In the genomic region with DNA sequence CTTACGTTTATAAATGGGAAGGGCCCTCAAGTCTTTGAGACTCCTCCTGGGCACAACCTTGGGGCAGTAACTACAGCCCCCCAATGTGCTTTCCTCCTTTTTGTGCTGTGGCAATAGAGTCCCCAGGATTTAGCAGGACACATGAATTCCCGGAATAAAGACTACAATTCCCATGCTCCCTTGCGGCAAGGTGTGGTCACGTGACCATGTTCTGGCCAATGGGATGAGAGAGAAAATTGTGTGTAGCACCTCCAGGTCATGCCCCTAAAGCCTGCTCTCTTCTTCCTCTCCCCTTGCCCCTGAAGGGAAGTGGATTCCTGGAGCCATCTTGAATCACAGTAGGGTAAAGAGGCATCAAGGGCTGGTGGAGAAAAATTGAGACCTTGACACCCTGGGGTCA, we compare ENCODE assay signal across 19 cellular contexts.
DNase-seq lines count a peak whose midpoint lies in the region; ATAC-seq and TF ChIP-seq lines count a peak whose summit lies in the region.
"Had no signal": no experiment of that assay in that cellular context is flagged by ENCODE, and none has a peak within 500 bp of the region (broad histone marks: within the 10 kb centered on the region; RNA-seq: fewer than 3 reads in every experiment).

No MANE protein-coding gene starts in this region.

- H3K27me3 ChIP-seq in Panc1 (ENCODE audit: control insufficient read depth, insufficient read depth, low read length) (peaks cover 2% of the 10 kb centered on the region; the same call in 1 of the 2 replicates), iPS DF 6.9 (ENCODE audit: control insufficient read depth, insufficient read depth, low read length) (no peaks in the 10 kb centered on the region)

- CTCF ChIA-PET in HEK293T (lab: Yijun Ruan, JAX) = no interaction called here
- CTCF ChIA-PET in Panc1 (lab: Charles Lee) = no interaction called here
- CTCF ChIA-PET in activated CD4-positive, alpha-beta memory T cell treated with anti-CD3 and anti-CD28 coated beads, Interleukin-2, amount 10 ng/mL, durations not matched to agents 7 days and 5 days (lab: Charles Lee) = no interaction called here

- H3K4me1 ChIP-seq in Panc1 (ENCODE audit: control insufficient read depth, insufficient read depth, low read length) = no peaks in the 10 kb centered on the region
- no peaks in the 10 kb centered on the region for H3K4me1 ChIP-seq in iPS DF 6.9 (ENCODE audit: control insufficient read depth, insufficient read depth, low read length)
- H3K4me1 ChIP-seq: heart left ventricle had no signal

- in situ Hi-C loops in Panc1 (cut with HindIII; ENCODE audit: low pct_unique_long_range_greater_than_20kb, low sequenced_read_pairs) = no loop called here

- intact Hi-C loops in Panc1 (cut with micrococcal nuclease; ENCODE audit: unreplicated experiment) (no loop called here), sciatic nerve (cut with DNase I) (no loop called here)

- H3K36me3 ChIP-seq in Panc1 (ENCODE audit: control insufficient read depth, insufficient read depth, low read length) (no peaks in the 10 kb centered on the region), iPS DF 6.9 (ENCODE audit: control insufficient read depth, insufficient read depth, low read length) (no peaks in the 10 kb centered on the region)
- H3K36me3 ChIP-seq: heart left ventricle had no signal

- H3K27ac Mint-ChIP-seq in activated CD4-positive, alpha-beta memory T cell treated with anti-CD3 and anti-CD28 coated beads, Interleukin-2, amount 10 ng/mL, durations not matched to agents 7 days and 5 days = no peak overlapping the region
- H3K27ac Mint-ChIP-seq: activated CD4-positive, alpha-beta T cell treated with anti-CD3 and anti-CD28 coated beads, Interleukin-2, amount 10 ng/mL, durations not matched to agents 7 days and 5 days; activated naive CD8-positive, alpha-beta T cell; activated T-cell treated with anti-CD3 and anti-CD28 coated beads, Interleukin-2, amount 50 U/mL, for 24 hours; CD4-positive, CD25-positive, alpha-beta regulatory T cell had no signal

- POLR2A ChIA-PET in HEK293T (lab: Yijun Ruan, JAX) (no interaction called here), Panc1 (lab: Charles Lee) (no interaction called here)
- POLR2A ChIA-PET in activated CD4-positive, alpha-beta memory T cell treated with anti-CD3 and anti-CD28 coated beads, Interleukin-2, amount 10 ng/mL, durations not matched to agents 7 days and 5 days (lab: Charles Lee) = no interaction called here

- ATAC-seq in Panc1 = 0 out of 2 replicates have a peak, but pooled peaks have one; percentile 50
- no peak for ATAC-seq in sciatic nerve
- ATAC-seq in HG03039 (IDR thresholded peaks at IDR 0.05; ENCODE audit: unreplicated experiment) = no peak
- ATAC-seq: heart left ventricle had no signal

- H3K27ac ChIP-seq in Panc1 (ENCODE audit: low read length) = no peak overlapping the region
- no peak overlapping the region for H3K27ac ChIP-seq in iPS DF 6.9 (ENCODE audit: low read length)
- H3K27ac ChIP-seq: heart left ventricle had no signal

- no peaks in the 10 kb centered on the region for H3K4me1 Mint-ChIP-seq in activated CD4-positive, alpha-beta memory T cell treated with anti-CD3 and anti-CD28 coated beads, Interleukin-2, amount 10 ng/mL, durations not matched to agents 7 days and 5 days
- H3K4me1 Mint-ChIP-seq: activated CD4-positive, alpha-beta T cell treated with anti-CD3 and anti-CD28 coated beads, Interleukin-2, amount 10 ng/mL, durations not matched to agents 7 days and 5 days; CD4-positive, CD25-positive, alpha-beta regulatory T cell had no signal

- H3K4me3 Mint-ChIP-seq in activated CD4-positive, alpha-beta memory T cell treated with anti-CD3 and anti-CD28 coated beads, Interleukin-2, amount 10 ng/mL, durations not matched to agents 7 days and 5 days = no peak overlapping the region
- H3K4me3 Mint-ChIP-seq: activated CD4-positive, alpha-beta T cell treated with anti-CD3 and anti-CD28 coated beads, Interleukin-2, amount 10 ng/mL, durations not matched to agents 7 days and 5 days; activated naive CD8-positive, alpha-beta T cell; activated T-cell treated with anti-CD3 and anti-CD28 coated beads, Interleukin-2, amount 50 U/mL, for 24 hours; brain; CD4-positive, CD25-positive, alpha-beta regulatory T cell had no signal

- peak; percentile 22 for DNase-seq in NCI-H2196 (lab: John Stamatoyannopoulos, UW; ENCODE audit: unreplicated experiment)
- no peak for DNase-seq in NCI-H2196 treated with DMSO at 0.1 percent for 48 hours (lab: John Stamatoyannopoulos, UW; ENCODE audit: unreplicated experiment)
- peak; percentile 49 for DNase-seq in HEK293T (ENCODE audit: extremely low spot score)
- DNase-seq in Panc1 (ENCODE audit: low read depth, low spot score) = no peak
- DNase-seq in iPS DF 6.9 (ENCODE audit: low read depth, low spot score) = peak; percentile 25
- DNase-seq in sciatic nerve (ENCODE audit: low spot score) = no peak
- no peak for DNase-seq in activated CD4-positive, alpha-beta memory T cell treated with anti-CD3 and anti-CD28 coated beads, Interleukin-2, amount 10 ng/mL, durations not matched to agents 7 days and 5 days
- DNase-seq: activated CD4-positive, alpha-beta T cell treated with anti-CD3 and anti-CD28 coated beads, Interleukin-2, amount 10 ng/mL, durations not matched to agents 7 days and 5 days; activated T-cell treated with anti-CD3 and anti-CD28 coated beads, Interleukin-2, amount 50 U/mL, for 24 hours; dermis blood vessel endothelial cell; heart left ventricle; MM.1S; NCI-H2081 treated with DMSO at 0.1 percent for 48 hours; NK-92 treated with Interleukin-12 subunit alpha and Interleukin-12 subunit beta, amount 100 ng/mL, for 24 hours; SIG-M5 had no signal

- no peaks in the 10 kb centered on the region for H3K36me3 Mint-ChIP-seq in activated CD4-positive, alpha-beta memory T cell treated with anti-CD3 and anti-CD28 coated beads, Interleukin-2, amount 10 ng/mL, durations not matched to agents 7 days and 5 days (ENCODE audit: low read depth)
- H3K36me3 Mint-ChIP-seq: activated naive CD8-positive, alpha-beta T cell; brain; CD4-positive, CD25-positive, alpha-beta regulatory T cell had no signal

- no peaks in the 10 kb centered on the region for H3K27me3 Mint-ChIP-seq in activated CD4-positive, alpha-beta memory T cell treated with anti-CD3 and anti-CD28 coated beads, Interleukin-2, amount 10 ng/mL, durations not matched to agents 7 days and 5 days
- H3K27me3 Mint-ChIP-seq: activated CD4-positive, alpha-beta T cell treated with anti-CD3 and anti-CD28 coated beads, Interleukin-2, amount 10 ng/mL, durations not matched to agents 7 days and 5 days; CD4-positive, CD25-positive, alpha-beta regulatory T cell had no signal

- no TSS peak for BruUV-seq in Panc1 (replicated peaks; lab: Mats Ljungman, UMichigan)

- H3K4me3 ChIP-seq in Panc1 (ENCODE audit: low read depth in 2 of 2, low read length in 2 of 2) (no peak overlapping the region), iPS DF 6.9 (ENCODE audit: low read length) (no peak overlapping the region)
- H3K4me3 ChIP-seq: heart left ventricle had no signal

- no CpG with 5 or more reads among the region's 4 CpGs for WGBS in iPS DF 6.9 (ENCODE audit: insufficient coverage, insufficient read length)

- TF ChIP-seq CTCF in Panc1 (IDR thresholded peaks at IDR 0.05) = no peak

- no peaks in the 10 kb centered on the region for H3K9me3 ChIP-seq in Panc1 (ENCODE audit: control insufficient read depth, insufficient read depth, low read depth, low read length)
- H3K9me3 ChIP-seq in iPS DF 6.9 (ENCODE audit: control insufficient read depth, insufficient read depth, low read length) = no peaks in the 10 kb centered on the region
- H3K9me3 ChIP-seq: heart left ventricle had no signal

- H3K9me3 Mint-ChIP-seq in activated CD4-positive, alpha-beta memory T cell treated with anti-CD3 and anti-CD28 coated beads, Interleukin-2, amount 10 ng/mL, durations not matched to agents 7 days and 5 days = no peaks in the 10 kb centered on the region
- H3K9me3 Mint-ChIP-seq: activated CD4-positive, alpha-beta T cell treated with anti-CD3 and anti-CD28 coated beads, Interleukin-2, amount 10 ng/mL, durations not matched to agents 7 days and 5 days; activated T-cell treated with anti-CD3 and anti-CD28 coated beads, Interleukin-2, amount 50 U/mL, for 24 hours had no signal

TF ChIP-seq in HEK293T, 16 proteins besides CTCF, POLR2A, EP300 and RAD21:
- TF ChIP-seq FOXM1 (IDR thresholded peaks at IDR 0.05; ENCODE audit: borderline replicate concordance) (no peak), CTBP1 (IDR thresholded peaks at IDR 0.05; ENCODE audit: borderline replicate concordance) (no peak)

Comparison
In these comparisons a context has a peak if more than half of its experiments do, and no peak if none do; other contexts are left out.
1. DNase-seq: peak in NCI-H2196 (single experiment), HEK293T (single experiment) and iPS DF 6.9 (single experiment); none in NCI-H2196 treated with DMSO at 0.1 percent for 48 hours (single experiment), Panc1 (single experiment), sciatic nerve (single experiment) and activated CD4-positive, alpha-beta memory T cell treated with anti-CD3 and anti-CD28 coated beads, Interleukin-2, amount 10 ng/mL, durations not matched to agents 7 days and 5 days (single experiment).